ENCODE assay signal across 8 cellular contexts in the genomic region with DNA sequence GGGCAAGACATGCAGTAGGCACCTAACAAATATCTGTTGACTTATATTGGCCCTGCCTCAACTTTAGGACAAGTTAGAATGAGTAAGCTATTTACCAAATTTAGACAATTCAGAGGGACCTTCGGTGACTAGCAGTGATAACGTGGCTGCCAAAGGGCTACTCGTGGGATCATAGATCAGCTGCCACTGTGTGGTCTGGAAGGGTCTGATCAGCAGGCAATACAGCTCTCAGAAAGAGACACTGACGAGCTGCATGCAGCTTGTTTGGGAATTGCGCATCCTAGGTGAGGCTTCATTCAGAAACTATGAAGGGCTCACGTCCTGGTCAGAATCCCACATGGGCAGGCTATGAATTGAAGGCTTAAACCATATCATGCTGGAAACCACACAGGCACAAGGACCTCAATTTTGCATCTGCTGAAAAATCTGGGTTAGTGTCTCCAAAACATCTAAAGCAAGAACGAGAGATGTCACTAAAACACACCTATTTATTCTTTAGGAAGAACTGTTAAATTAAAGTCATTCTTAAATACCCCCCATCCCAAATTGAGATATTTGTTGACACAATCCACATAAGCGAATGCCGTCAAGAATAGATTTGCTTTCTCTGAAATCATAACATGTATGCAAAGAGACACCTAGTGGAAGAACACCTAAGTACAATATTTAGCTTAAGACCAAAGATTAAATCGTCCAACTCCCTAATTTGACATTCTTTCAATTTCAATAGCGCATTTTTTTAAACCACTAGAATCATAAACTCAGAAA.
DNase-seq lines count a peak whose midpoint lies in the region; ATAC-seq, FAIRE-seq and TF ChIP-seq lines count a peak whose summit lies in the region.

No MANE protein-coding gene starts in this region.

- H3K27ac ChIP-seq in A549 (no peak overlapping the region), left ventricle myocardium inferior (replicated peaks) (no peak overlapping the region)

- peak overlapping the region; percentile 57 for H3K4me3 Mint-ChIP-seq in activated CD8-positive, alpha-beta T cell treated with anti-CD3 and anti-CD28 coated beads for 36 hours
- H3K4me3 Mint-ChIP-seq in stimulated activated naive B cell treated with anti-CD40 and anti-IgM and Interleukin-4, amounts not matched to agents 10 μg/mL and 1 μg/mL and 100 μg/mL, for 72 hours: no peak overlapping the region

- peak; percentile 65 for FAIRE-seq in A549 (lab: Jason Lieb, UNC)

- TF ChIP-seq CTCF in A549 (IDR thresholded peaks at IDR 0.05) (peak; percentile 60), left ventricle myocardium inferior (IDR thresholded peaks at IDR 0.05; ENCODE audit: borderline replicate concordance) (peak; percentile 71)
- TF ChIP-seq CTCF in activated CD8-positive, alpha-beta T cell treated with anti-CD3 and anti-CD28 coated beads for 36 hours (IDR thresholded peaks at IDR 0.05): peak; percentile 66

- DNase-seq in A549 (ENCODE audit: low read depth in 1 of 2, low spot score in 1 of 2): peak; percentile 8 to 22
- peak; percentile 57 for DNase-seq in GM03348 (ENCODE audit: low spot score)
- DNase-seq in NCI-H2029 treated with DMSO at 0.1 percent for 48 hours (lab: John Stamatoyannopoulos, UW): peak; percentile 52
- DNase-seq in activated CD8-positive, alpha-beta T cell treated with anti-CD3 and anti-CD28 coated beads for 36 hours: peak; percentile 12
- DNase-seq in left ventricle myocardium inferior: no peak
- DNase-seq in stimulated activated naive B cell treated with anti-CD40 and anti-IgM and Interleukin-4, amounts not matched to agents 10 μg/mL and 1 μg/mL and 100 μg/mL, for 72 hours: no peak

- 22% methylated on average over 11 of the region's 11 CpGs for WGBS in A549 (ENCODE audit: missing lambda C conversion rate)

- ATAC-seq in A549 (peak; percentile 62 to 80; a peak in 4 of 6 replicates), HG02759 (IDR thresholded peaks at IDR 0.05; ENCODE audit: unreplicated experiment) (peak; percentile 68), GM21360 (IDR thresholded peaks at IDR 0.05; ENCODE audit: unreplicated experiment) (no peak)
- peak; percentile 74 for ATAC-seq in activated CD8-positive, alpha-beta T cell treated with anti-CD3 and anti-CD28 coated beads for 36 hours
- ATAC-seq in stimulated activated naive B cell treated with anti-CD40 and anti-IgM and Interleukin-4, amounts not matched to agents 10 μg/mL and 1 μg/mL and 100 μg/mL, for 72 hours (replicated peaks): peak; percentile 46 to 51

- H3K4me2 ChIP-seq in A549: peak overlapping the region; percentile 61

- peak; percentile 53 to 61 for TF ChIP-seq RAD21 in A549 (conservative IDR thresholded peaks at IDR 0.05 in 1 of 2, IDR thresholded peaks at IDR 0.05 in 1 of 2)

- H3K9me3 ChIP-seq in A549: no peaks in the 10 kb centered on the region
- H3K9me3 ChIP-seq in left ventricle myocardium inferior (replicated peaks): no peaks in the 10 kb centered on the region

- H3K27me3 ChIP-seq in left ventricle myocardium inferior (ENCODE audit: low read depth): no peaks in the 10 kb centered on the region

- no peaks in the 10 kb centered on the region for H3K36me3 ChIP-seq in left ventricle myocardium inferior

- intact Hi-C loops in activated CD8-positive, alpha-beta T cell treated with anti-CD3 and anti-CD28 coated beads for 36 hours (cut with micrococcal nuclease): loop anchor here (1.0 to 2.0 kb wide), 2 partner anchors 28 to 121 kb away; no protein-coding TSS in a partner anchor
- intact Hi-C loops in left ventricle myocardium inferior (cut with micrococcal nuclease): loop anchor here (5.0 kb wide), 1 partner anchor 125 kb away; no protein-coding TSS in a partner anchor

- CTCF ChIA-PET in A549 (lab: Yijun Ruan, JAX): interaction anchor here (0.6 to 5.9 kb wide), 17 partner anchors 9 to 215 kb away, joined by 3 to 36 read pairs (median 4); no protein-coding TSS in a partner anchor
- CTCF ChIA-PET in activated CD8-positive, alpha-beta T cell treated with anti-CD3 and anti-CD28 coated beads for 36 hours (lab: Charles Lee): interaction anchor here (0.7 to 11.4 kb wide), 44 partner anchors 10 to 219 kb away, joined by 3 to 137 read pairs (median 6); no protein-coding TSS in a partner anchor

- H3K27ac Mint-ChIP-seq in activated CD8-positive, alpha-beta T cell treated with anti-CD3 and anti-CD28 coated beads for 36 hours: peak overlapping the region; percentile 79
- no peak overlapping the region for H3K27ac Mint-ChIP-seq in stimulated activated naive B cell treated with anti-CD40 and anti-IgM and Interleukin-4, amounts not matched to agents 10 μg/mL and 1 μg/mL and 100 μg/mL, for 72 hours

- H3K27me3 Mint-ChIP-seq in activated CD8-positive, alpha-beta T cell treated with anti-CD3 and anti-CD28 coated beads for 36 hours: no peaks in the 10 kb centered on the region
- H3K27me3 Mint-ChIP-seq in stimulated activated naive B cell treated with anti-CD40 and anti-IgM and Interleukin-4, amounts not matched to agents 10 μg/mL and 1 μg/mL and 100 μg/mL, for 72 hours: peaks cover 6 to 7% of the 10 kb centered on the region in 2 donors

- TF ChIP-seq EP300 in A549 (IDR thresholded peaks at IDR 0.05): no peak

- no peaks in the 10 kb centered on the region for H3K9me3 Mint-ChIP-seq in activated CD8-positive, alpha-beta T cell treated with anti-CD3 and anti-CD28 coated beads for 36 hours
- peaks cover 0 to 1% of the 10 kb centered on the region in 2 donors for H3K9me3 Mint-ChIP-seq in stimulated activated naive B cell treated with anti-CD40 and anti-IgM and Interleukin-4, amounts not matched to agents 10 μg/mL and 1 μg/mL and 100 μg/mL, for 72 hours

- H3K4me3 ChIP-seq in A549 (peak overlapping the region; percentile 28), left ventricle myocardium inferior (peak overlapping the region; percentile 32)

- peaks cover 39% of the 10 kb centered on the region for H3K4me1 Mint-ChIP-seq in activated CD8-positive, alpha-beta T cell treated with anti-CD3 and anti-CD28 coated beads for 36 hours (ENCODE audit: low read depth)
- peaks cover 8 to 23% of the 10 kb centered on the region in 2 donors for H3K4me1 Mint-ChIP-seq in stimulated activated naive B cell treated with anti-CD40 and anti-IgM and Interleukin-4, amounts not matched to agents 10 μg/mL and 1 μg/mL and 100 μg/mL, for 72 hours

- POLR2A ChIA-PET in A549 (lab: Yijun Ruan, JAX): no interaction called here
- POLR2A ChIA-PET in activated CD8-positive, alpha-beta T cell treated with anti-CD3 and anti-CD28 coated beads for 36 hours (lab: Charles Lee): interaction anchor here (0.8 to 1.7 kb wide), 6 partner anchors 10 to 117 kb away, joined by 3 to 10 read pairs (median 3); no protein-coding TSS in a partner anchor

- TF ChIP-seq POLR2A in A549 (IDR thresholded peaks at IDR 0.05; ENCODE audit: low read length): no peak

- H3K4me1 ChIP-seq in A549 (no peaks in the 10 kb centered on the region), left ventricle myocardium inferior (peaks cover 11% of the 10 kb centered on the region)

- no peaks in the 10 kb centered on the region for H3K36me3 Mint-ChIP-seq in activated CD8-positive, alpha-beta T cell treated with anti-CD3 and anti-CD28 coated beads for 36 hours (ENCODE audit: low read depth)
- H3K36me3 Mint-ChIP-seq in stimulated activated naive B cell treated with anti-CD40 and anti-IgM and Interleukin-4, amounts not matched to agents 10 μg/mL and 1 μg/mL and 100 μg/mL, for 72 hours: no peaks in the 10 kb centered on the region

TF ChIP-seq in A549, 52 proteins besides CTCF, POLR2A, EP300 and RAD21:
- no peak for TF ChIP-seq RFX5 (IDR thresholded peaks at IDR 0.05)
- TF ChIP-seq SMC3 (IDR thresholded peaks at IDR 0.05): peak; percentile 61

Comparison
In these comparisons a context has a peak if more than half of its experiments do, and no peak if none do; other contexts are left out.
1. DNase-seq: peak in A549 (2 of 2), GM03348 (single experiment), NCI-H2029 treated with DMSO at 0.1 percent for 48 hours (single experiment) and activated CD8-positive, alpha-beta T cell treated with anti-CD3 and anti-CD28 coated beads for 36 hours (single experiment); none in left ventricle myocardium inferior (single experiment) and stimulated activated naive B cell treated with anti-CD40 and anti-IgM and Interleukin-4, amounts not matched to agents 10 μg/mL and 1 μg/mL and 100 μg/mL, for 72 hours (single experiment).
2. Peak in every context shown above with its lines, with median percentiles within 50 percentile points of each other: CTCF ChIP-seq.